In the genomic region with DNA sequence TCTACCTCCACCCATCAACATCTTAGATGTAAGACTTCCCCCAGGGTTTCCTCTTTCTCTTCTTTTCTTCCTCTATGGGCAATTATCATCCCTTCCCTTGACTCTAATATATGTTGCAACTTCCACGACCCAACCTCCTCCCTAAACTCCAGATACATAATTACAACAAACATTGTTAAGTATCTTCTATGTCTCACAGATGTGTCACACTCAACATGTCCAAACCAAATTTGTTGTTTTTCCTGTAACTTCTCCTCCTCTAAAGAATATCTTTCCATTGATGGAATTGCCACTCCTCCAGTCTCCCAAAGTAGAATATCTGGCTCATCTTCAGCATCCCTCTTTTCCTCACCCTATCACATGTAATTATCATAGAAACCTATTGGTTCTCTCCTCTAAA, we compare ENCODE assay signal across 1 cellular context.
TF ChIP-seq lines count a peak whose summit lies in the region.

No MANE protein-coding gene starts in this region.

TF ChIP-seq in GM23338, 12 proteins besides CTCF, POLR2A, EP300 and RAD21 (continued from another document):
- TF ChIP-seq, protein P1, sequence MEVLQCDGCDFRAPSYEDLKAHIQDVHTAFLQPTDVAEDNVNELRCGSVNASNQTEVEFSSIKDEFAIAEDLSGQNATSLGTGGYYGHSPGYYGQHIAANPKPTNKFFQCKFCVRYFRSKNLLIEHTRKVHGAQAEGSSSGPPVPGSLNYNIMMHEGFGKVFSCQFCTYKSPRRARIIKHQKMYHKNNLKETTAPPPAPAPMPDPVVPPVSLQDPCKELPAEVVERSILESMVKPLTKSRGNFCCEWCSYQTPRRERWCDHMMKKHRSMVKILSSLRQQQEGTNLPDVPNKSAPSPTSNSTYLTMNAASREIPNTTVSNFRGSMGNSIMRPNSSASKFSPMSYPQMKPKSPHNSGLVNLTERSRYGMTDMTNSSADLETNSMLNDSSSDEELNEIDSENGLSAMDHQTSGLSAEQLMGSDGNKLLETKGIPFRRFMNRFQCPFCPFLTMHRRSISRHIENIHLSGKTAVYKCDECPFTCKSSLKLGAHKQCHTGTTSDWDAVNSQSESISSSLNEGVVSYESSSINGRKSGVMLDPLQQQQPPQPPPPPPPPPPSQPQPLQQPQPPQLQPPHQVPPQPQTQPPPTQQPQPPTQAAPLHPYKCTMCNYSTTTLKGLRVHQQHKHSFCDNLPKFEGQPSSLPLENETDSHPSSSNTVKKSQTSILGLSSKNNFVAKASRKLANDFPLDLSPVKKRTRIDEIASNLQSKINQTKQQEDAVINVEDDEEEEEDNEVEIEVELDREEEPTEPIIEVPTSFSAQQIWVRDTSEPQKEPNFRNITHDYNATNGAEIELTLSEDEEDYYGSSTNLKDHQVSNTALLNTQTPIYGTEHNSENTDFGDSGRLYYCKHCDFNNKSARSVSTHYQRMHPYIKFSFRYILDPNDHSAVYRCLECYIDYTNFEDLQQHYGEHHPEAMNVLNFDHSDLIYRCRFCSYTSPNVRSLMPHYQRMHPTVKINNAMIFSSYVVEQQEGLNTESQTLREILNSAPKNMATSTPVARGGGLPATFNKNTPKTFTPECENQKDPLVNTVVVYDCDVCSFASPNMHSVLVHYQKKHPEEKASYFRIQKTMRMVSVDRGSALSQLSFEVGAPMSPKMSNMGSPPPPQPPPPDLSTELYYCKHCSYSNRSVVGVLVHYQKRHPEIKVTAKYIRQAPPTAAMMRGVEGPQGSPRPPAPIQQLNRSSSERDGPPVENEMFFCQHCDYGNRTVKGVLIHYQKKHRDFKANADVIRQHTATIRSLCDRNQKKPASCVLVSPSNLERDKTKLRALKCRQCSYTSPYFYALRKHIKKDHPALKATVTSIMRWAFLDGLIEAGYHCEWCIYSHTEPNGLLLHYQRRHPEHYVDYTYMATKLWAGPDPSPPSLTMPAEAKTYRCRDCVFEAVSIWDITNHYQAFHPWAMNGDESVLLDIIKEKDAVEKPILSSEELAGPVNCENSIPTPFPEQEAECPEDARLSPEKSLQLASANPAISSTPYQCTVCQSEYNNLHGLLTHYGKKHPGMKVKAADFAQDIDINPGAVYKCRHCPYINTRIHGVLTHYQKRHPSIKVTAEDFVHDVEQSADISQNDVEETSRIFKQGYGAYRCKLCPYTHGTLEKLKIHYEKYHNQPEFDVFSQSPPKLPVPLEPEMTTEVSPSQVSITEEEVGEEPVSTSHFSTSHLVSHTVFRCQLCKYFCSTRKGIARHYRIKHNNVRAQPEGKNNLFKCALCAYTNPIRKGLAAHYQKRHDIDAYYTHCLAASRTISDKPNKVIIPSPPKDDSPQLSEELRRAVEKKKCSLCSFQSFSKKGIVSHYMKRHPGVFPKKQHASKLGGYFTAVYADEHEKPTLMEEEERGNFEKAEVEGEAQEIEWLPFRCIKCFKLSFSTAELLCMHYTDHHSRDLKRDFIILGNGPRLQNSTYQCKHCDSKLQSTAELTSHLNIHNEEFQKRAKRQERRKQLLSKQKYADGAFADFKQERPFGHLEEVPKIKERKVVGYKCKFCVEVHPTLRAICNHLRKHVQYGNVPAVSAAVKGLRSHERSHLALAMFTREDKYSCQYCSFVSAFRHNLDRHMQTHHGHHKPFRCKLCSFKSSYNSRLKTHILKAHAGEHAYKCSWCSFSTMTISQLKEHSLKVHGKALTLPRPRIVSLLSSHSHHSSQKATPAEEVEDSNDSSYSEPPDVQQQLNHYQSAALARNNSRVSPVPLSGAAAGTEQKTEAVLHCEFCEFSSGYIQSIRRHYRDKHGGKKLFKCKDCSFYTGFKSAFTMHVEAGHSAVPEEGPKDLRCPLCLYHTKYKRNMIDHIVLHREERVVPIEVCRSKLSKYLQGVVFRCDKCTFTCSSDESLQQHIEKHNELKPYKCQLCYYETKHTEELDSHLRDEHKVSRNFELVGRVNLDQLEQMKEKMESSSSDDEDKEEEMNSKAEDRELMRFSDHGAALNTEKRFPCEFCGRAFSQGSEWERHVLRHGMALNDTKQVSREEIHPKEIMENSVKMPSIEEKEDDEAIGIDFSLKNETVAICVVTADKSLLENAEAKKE (CRISPR knock-in tag; IDR thresholded peaks at IDR 0.05): no peak
- TF ChIP-seq CREB1 (CRISPR knock-in tag; IDR thresholded peaks at IDR 0.05; ENCODE audit: low read depth): no peak
- no peak for TF ChIP-seq REST (IDR thresholded peaks at IDR 0.05; ENCODE audit: unreplicated experiment)
- no peak for TF ChIP-seq STAT1 (IDR thresholded peaks at IDR 0.05; ENCODE audit: unreplicated experiment)
- TF ChIP-seq EZH2 (IDR thresholded peaks at IDR 0.05; ENCODE audit: low read depth, unreplicated experiment): no peak
- no peak for TF ChIP-seq NANOG (IDR thresholded peaks at IDR 0.05; ENCODE audit: borderline replicate concordance)
- TF ChIP-seq ZNF114 (CRISPR knock-in tag; IDR thresholded peaks at IDR 0.05): no peak
